8 cellular contexts compared by ENCODE assay signal in the genomic region with DNA sequence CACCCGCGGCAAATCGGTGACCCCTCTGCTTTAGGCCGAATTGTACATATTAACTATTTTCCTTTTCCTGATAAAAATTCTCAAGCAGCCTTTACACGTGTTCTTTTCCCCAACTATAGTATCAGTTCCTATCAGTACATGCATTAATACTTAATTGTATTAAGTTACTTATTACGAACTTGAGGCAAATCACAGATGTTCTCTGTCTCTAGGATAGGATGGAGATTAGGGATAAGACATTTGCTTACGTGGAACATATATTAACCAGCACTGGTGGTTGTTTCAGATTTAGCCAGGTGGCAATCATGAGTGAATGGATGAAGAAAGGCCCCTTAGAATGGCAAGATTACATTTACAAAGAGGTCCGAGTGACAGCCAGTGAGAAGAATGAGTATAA. TPM values are rescaled to one million over a fixed set of nuclear protein-coding genes. Genes with fewer than 3 reads are reported as not detected.
A peak's percentile ranks its signal among the peaks of the same experiment; 100 is the strongest.
DNase-seq lines count a peak whose midpoint lies in the region; ATAC-seq, FAIRE-seq and TF ChIP-seq lines count a peak whose summit lies in the region.

No MANE protein-coding gene starts in this region.

- POLR2A ChIA-PET in endothelial cell of umbilical vein (lab: Charles Lee): interaction anchor here (3.6 kb wide), 1 partner anchor 28 kb away, joined by 16 read pairs; a partner anchor contains a TSS

- peak overlapping the region; percentile 29 for H4K12ac ChIP-seq in trophoblast cell (ENCODE audit: low read depth, low read length)

- peaks cover 2% of the 10 kb centered on the region for H3K79me1 ChIP-seq in trophoblast cell (ENCODE audit: low read length)

- no peak overlapping the region for H3K14ac ChIP-seq in trophoblast cell (ENCODE audit: low read length)

- H3K9me3 ChIP-seq in DND-41 (ENCODE audit: insufficient read depth, low read length, severe bottlenecking): no peaks in the 10 kb centered on the region
- H3K9me3 ChIP-seq in OCI-LY3 (ENCODE audit: insufficient read depth, low read length): no peaks in the 10 kb centered on the region
- H3K9me3 ChIP-seq in endothelial cell of umbilical vein (replicated peaks; ENCODE audit: control insufficient read depth, insufficient read depth, low read length): no peaks in the 10 kb centered on the region
- H3K9me3 ChIP-seq in trophoblast cell (ENCODE audit: insufficient read depth, low read depth, low read length): no peaks in the 10 kb centered on the region

- BruUV-seq in endothelial cell of umbilical vein (replicated peaks; lab: Mats Ljungman, UMichigan): no TSS peak

- no peak overlapping the region for H2BK120ac ChIP-seq in trophoblast cell (ENCODE audit: insufficient read depth, low read length, poor library complexity)

- no peak for TF ChIP-seq POLR2A in endothelial cell of umbilical vein (IDR thresholded peaks at IDR 0.05; ENCODE audit: low read depth, low read length)

- no peak overlapping the region for H2BK5ac ChIP-seq in trophoblast cell (ENCODE audit: low read depth, low read length, poor library complexity)

- intact Hi-C loops in endothelial cell of umbilical vein (cut with micrococcal nuclease): loop anchor here (1.0 kb wide), 1 partner anchor 27 kb away; a partner anchor contains a TSS

- H2AK5ac ChIP-seq in trophoblast cell (ENCODE audit: low read length): no peak overlapping the region

- peak overlapping the region; percentile 90 for H3K4me2 ChIP-seq in DND-41 (ENCODE audit: insufficient read depth, low read length)
- peak overlapping the region; percentile 96 for H3K4me2 ChIP-seq in OCI-LY3 (ENCODE audit: low read length)
- peak overlapping the region; percentile 92 for H3K4me2 ChIP-seq in endothelial cell of umbilical vein (ENCODE audit: insufficient read depth, low read length)
- peak overlapping the region; percentile 94 for H3K4me2 ChIP-seq in trophoblast cell (ENCODE audit: low read length)

- peak overlapping the region; percentile 80 for H2AFZ ChIP-seq in DND-41 (ENCODE audit: low read depth, low read length)
- peak overlapping the region; percentile 93; the same call in 1 of the 2 replicates for H2AFZ ChIP-seq in OCI-LY3 (ENCODE audit: low read depth, low read length)
- peak overlapping the region; percentile 82 for H2AFZ ChIP-seq in endothelial cell of umbilical vein (ENCODE audit: low read depth, low read length)
- H2AFZ ChIP-seq in trophoblast cell (ENCODE audit: insufficient read depth, low read length, poor library complexity): no peak overlapping the region

- H4K91ac ChIP-seq in trophoblast cell (ENCODE audit: low read depth, low read length): no peak overlapping the region

- peak overlapping the region; percentile 19 for H3K4ac ChIP-seq in trophoblast cell (ENCODE audit: low read depth, low read length)

- no peaks in the 10 kb centered on the region for H3K9me1 ChIP-seq in endothelial cell of umbilical vein (replicated peaks; ENCODE audit: control insufficient read depth, extremely low read depth, insufficient read depth, low read length)

- H3K27me3 ChIP-seq in DND-41 (ENCODE audit: insufficient read depth, low read length, poor library complexity) (no peaks in the 10 kb centered on the region), OCI-LY3 (ENCODE audit: low read depth, low read length) (no peaks in the 10 kb centered on the region; the same call in 1 of the 2 replicates), endothelial cell of umbilical vein (ENCODE audit: control insufficient read depth in 2 of 2, insufficient read depth in 2 of 2, low read length in 2 of 2) (peaks cover 3 to 4% of the 10 kb centered on the region in 2 experiments), trophoblast cell (ENCODE audit: insufficient read depth, low read length) (no peaks in the 10 kb centered on the region)

- peak overlapping the region; percentile 91 for H4K8ac ChIP-seq in trophoblast cell (ENCODE audit: low read depth, low read length)

- TF ChIP-seq CTCF in DND-41 (IDR thresholded peaks at IDR 0.05; ENCODE audit: borderline replicate concordance, extremely low read depth, low read length, poor library complexity, severe bottlenecking) (no peak), OCI-LY3 (IDR thresholded peaks at IDR 0.05; ENCODE audit: low read depth, low read length) (no peak), endothelial cell of umbilical vein (IDR thresholded peaks at IDR 0.05; ENCODE audit: extremely low read depth in 1 of 2, insufficient read depth in 1 of 2, low read depth in 1 of 2, low read length in 2 of 2) (no peak)

- H4K20me1 ChIP-seq in DND-41 (ENCODE audit: insufficient read depth, low read length) (no peaks in the 10 kb centered on the region), OCI-LY3 (ENCODE audit: insufficient read depth, low read length) (no peaks in the 10 kb centered on the region), endothelial cell of umbilical vein (replicated peaks; ENCODE audit: control insufficient read depth, extremely low read depth, insufficient read depth, low read length) (no peaks in the 10 kb centered on the region)

- H3K23ac ChIP-seq in trophoblast cell (ENCODE audit: low read length): no peak overlapping the region

- H3K4me1 ChIP-seq in DND-41 (ENCODE audit: insufficient read depth, low read length): peaks cover 14% of the 10 kb centered on the region
- H3K4me1 ChIP-seq in OCI-LY3 (ENCODE audit: low read length): peaks cover 4% of the 10 kb centered on the region; the same call in 1 of the 2 replicates
- peaks cover 9% of the 10 kb centered on the region for H3K4me1 ChIP-seq in endothelial cell of umbilical vein (ENCODE audit: control insufficient read depth, extremely low read depth, insufficient read depth, low read length)
- H3K4me1 ChIP-seq in trophoblast cell (ENCODE audit: control insufficient read depth in 1 of 2, insufficient read depth in 2 of 2, low read length in 2 of 2): peaks cover 0 to 1% of the 10 kb centered on the region in 2 experiments

- H3K9ac ChIP-seq in DND-41 (ENCODE audit: low read depth, low read length) (peak overlapping the region; percentile 66), OCI-LY3 (ENCODE audit: low read length) (peak overlapping the region; percentile 88), endothelial cell of umbilical vein (replicated peaks; ENCODE audit: extremely low read depth, insufficient read depth, low read length) (peak overlapping the region; percentile 86), trophoblast cell (ENCODE audit: low read length) (peak overlapping the region; percentile 71)

- no peak for FAIRE-seq in endothelial cell of umbilical vein (lab: Jason Lieb, UNC)

- no peak for ATAC-seq in DND-41 (ENCODE audit: insufficient read depth, low read depth)

- CTCF ChIA-PET in endothelial cell of umbilical vein (lab: Charles Lee): no interaction called here

- H2BK12ac ChIP-seq in trophoblast cell (ENCODE audit: low read length): no peak overlapping the region

- dilution Hi-C loops in endothelial cell of umbilical vein (cut with MboI; ENCODE audit: extremely low pct_ligation_motif_present, low sequenced_read_pairs): no loop called here

- no peak overlapping the region for H3K18ac ChIP-seq in trophoblast cell (ENCODE audit: low read length)

- peak overlapping the region; percentile 74 for H3K27ac ChIP-seq in DND-41 (ENCODE audit: low read length)
- H3K27ac ChIP-seq in OCI-LY3 (ENCODE audit: low read length): peak overlapping the region; percentile 35; the same call in 1 of the 2 replicates
- H3K27ac ChIP-seq in endothelial cell of umbilical vein (ENCODE audit: insufficient read depth, low read depth, low read length): peak overlapping the region; percentile 58
- H3K27ac ChIP-seq in trophoblast cell (ENCODE audit: low read depth, low read length): no peak overlapping the region
- no peak overlapping the region for H3K27ac ChIP-seq in substantia nigra (ENCODE audit: low read depth, low read length, poor library complexity, severe bottlenecking)

- DNase-seq in DND-41: no peak
- DNase-seq in endothelial cell of umbilical vein (ENCODE audit: low read depth, low spot score): no peak
- DNase-seq in trophoblast cell: no peak
- DNase-seq in pons (ENCODE audit: low spot score): no peak
- no peak for DNase-seq in stimulated activated CD4-positive, alpha-beta T cell treated with anti-CD3 and anti-CD28 coated beads, Interleukin-12 subunit alpha, Interleukin-12 subunit beta, amount 100 ng/mL, for 4 hours
- DNase-seq in substantia nigra (lab: John Stamatoyannopoulos, UW): no peak
- DNase-seq in HCEC 1CT: no peak

- peaks cover 14% of the 10 kb centered on the region for H3K79me2 ChIP-seq in DND-41 (ENCODE audit: insufficient read depth, low read length)
- peaks cover 14% of the 10 kb centered on the region for H3K79me2 ChIP-seq in OCI-LY3 (ENCODE audit: low read length)
- H3K79me2 ChIP-seq in endothelial cell of umbilical vein (ENCODE audit: control insufficient read depth, insufficient read depth, low read length): peaks cover 5% of the 10 kb centered on the region
- H3K79me2 ChIP-seq in trophoblast cell (ENCODE audit: control insufficient read depth, insufficient read depth, low read length, poor library complexity): no peaks in the 10 kb centered on the region

- H3K4me3 ChIP-seq in DND-41 (ENCODE audit: low read depth in 1 of 2, low read length in 2 of 2) (peak overlapping the region; percentile 63 to 71; a peak in 3 of 4 replicates), OCI-LY3 (ENCODE audit: low read length) (peak overlapping the region; percentile 90), endothelial cell of umbilical vein (replicated peaks in 1 of 3; ENCODE audit: insufficient read depth in 1 of 3, low read depth in 1 of 3, low read length in 3 of 3) (peak overlapping the region; percentile 37 to 91 (median 91)), trophoblast cell (ENCODE audit: low read depth, low read length) (peak overlapping the region; percentile 72)

- H3K36me3 ChIP-seq in DND-41 (ENCODE audit: insufficient read depth, low read length) (peaks cover 17% of the 10 kb centered on the region), OCI-LY3 (replicated peaks; ENCODE audit: low read depth, low read length) (peaks cover 9% of the 10 kb centered on the region), endothelial cell of umbilical vein (ENCODE audit: control insufficient read depth in 2 of 2, extremely low read depth in 1 of 2, insufficient read depth in 2 of 2, low read length in 2 of 2) (peaks cover 2 to 3% of the 10 kb centered on the region in 2 experiments), trophoblast cell (ENCODE audit: control insufficient read depth in 1 of 2, insufficient read depth in 2 of 2, low read length in 2 of 2) (peaks cover 4 to 8% of the 10 kb centered on the region in 2 experiments)

- WGBS in trophoblast cell (ENCODE audit: extremely low coverage, insufficient coverage, insufficient read length): no CpG with 5 or more reads among the region's 8 CpGs

RNA-seq across cellular contexts. Expression of a gene that starts 0.7 kb away (rescaled TPM):
- total RNA-seq in endothelial cell of umbilical vein: 14.4 and 19.7 TPM in 2 replicates
- 4.7 and 6.0 TPM in 2 replicates for polyA plus RNA-seq in endothelial cell of umbilical vein
- polyA plus RNA-seq in endothelial cell of umbilical vein (2011; cell fraction: cytosol; rRNA removed): 7.6 and 9.4 TPM in 2 replicates
- polyA plus RNA-seq in endothelial cell of umbilical vein (2011; cell fraction: nucleus; rRNA removed): 3.3 and 3.8 TPM in 2 replicates
- 14.1 and 17.9 TPM in 2 replicates for polyA plus RNA-seq in endothelial cell of umbilical vein (2012)
- polyA minus RNA-seq in endothelial cell of umbilical vein: 3.1 and 3.8 TPM in 2 replicates
- 9.8 TPM for polyA minus RNA-seq in endothelial cell of umbilical vein (2011; cell fraction: cytosol; rRNA and poly(A)+ RNA removed)
- 0.72 and 1.1 TPM in 2 replicates for polyA minus RNA-seq in endothelial cell of umbilical vein (2011; cell fraction: nucleus; rRNA and poly(A)+ RNA removed)
- polyA plus RNA-seq in trophoblast cell (2013): 6.2 and 6.6 TPM in 2 replicates

RNA-seq across cellular contexts. Expression of a gene that starts 27.5 kb away (rescaled TPM):
- 202 and 204 TPM in 2 replicates for total RNA-seq in endothelial cell of umbilical vein
- polyA plus RNA-seq in endothelial cell of umbilical vein: 118 and 165 TPM in 2 replicates
- 208 and 225 TPM in 2 replicates for polyA plus RNA-seq in endothelial cell of umbilical vein (2011; cell fraction: cytosol; rRNA removed)
- polyA plus RNA-seq in endothelial cell of umbilical vein (2011; cell fraction: nucleus; rRNA removed): 451 and 577 TPM in 2 replicates
- polyA plus RNA-seq in endothelial cell of umbilical vein (2012): 172 and 242 TPM in 2 replicates
- 217 and 224 TPM in 2 replicates for polyA minus RNA-seq in endothelial cell of umbilical vein
- polyA minus RNA-seq in endothelial cell of umbilical vein (2011; cell fraction: cytosol; rRNA and poly(A)+ RNA removed): 122 TPM
- polyA minus RNA-seq in endothelial cell of umbilical vein (2011; cell fraction: nucleus; rRNA and poly(A)+ RNA removed): 123 and 148 TPM in 2 replicates
- 200 and 205 TPM in 2 replicates for polyA plus RNA-seq in trophoblast cell (2013)

Comparison
In these comparisons a context has a peak if more than half of its experiments do, and no peak if none do; other contexts are left out.
1. H3K27ac ChIP-seq: peak in DND-41 (single experiment), OCI-LY3 (single experiment) and endothelial cell of umbilical vein (single experiment); none in trophoblast cell (single experiment) and substantia nigra (single experiment).
2. Peak in every context shown above with its lines, with median percentiles within 50 percentile points of each other: H3K4me2 ChIP-seq, H3K4me3 ChIP-seq and H3K9ac ChIP-seq.